In the genomic region with DNA sequence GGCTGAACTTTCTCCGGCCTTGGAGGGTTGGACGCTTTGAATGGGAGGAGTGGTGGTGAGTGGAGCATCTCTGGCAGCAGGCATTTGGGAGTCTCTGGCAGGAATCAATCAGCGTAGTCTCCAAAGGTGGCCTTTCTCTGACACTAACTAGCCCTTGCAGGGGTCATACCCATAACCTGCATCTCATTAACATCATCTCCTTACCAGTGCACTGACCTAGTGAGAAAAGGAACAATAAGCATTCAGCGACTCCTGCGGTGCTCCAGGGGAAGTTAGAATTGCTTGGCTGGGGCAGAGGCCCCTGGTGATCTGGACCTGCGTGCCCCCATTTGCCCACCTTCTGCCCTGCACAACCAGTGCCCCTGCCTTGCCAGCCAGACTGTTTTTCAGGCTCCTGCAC, we compare ENCODE assay signal across 26 cellular contexts.
"Had no signal": no experiment of that assay in that cellular context is flagged by ENCODE, and none has a peak within 500 bp of the region (broad histone marks: within the 10 kb centered on the region; RNA-seq: fewer than 3 reads in every experiment).

No MANE protein-coding gene starts in this region.

- H3K27me3 ChIP-seq: gastroesophageal sphincter, heart left ventricle had no signal

- H3K4me3 ChIP-seq: gastroesophageal sphincter, heart left ventricle, prostate gland, skin epidermis had no signal

- H3K9me3 ChIP-seq: gastroesophageal sphincter, heart left ventricle, prostate gland had no signal

- DNase-seq: activated CD4-positive, alpha-beta memory T cell treated with anti-CD3 and anti-CD28 coated beads, Interleukin-2, amount 10 ng/mL, durations not matched to agents 7 days and 5 days; activated CD4-positive, alpha-beta T cell treated with anti-CD3 and anti-CD28 coated beads for 1 hour; activated CD4-positive, alpha-beta T cell treated with anti-CD3 and anti-CD28 coated beads, Interleukin-2, amount 10 ng/mL, durations not matched to agents 7 days and 5 days; activated naive CD4-positive, alpha-beta T cell; activated T-cell treated with anti-CD3 and anti-CD28 coated beads, Interleukin-2, amount 50 U/mL, for 48 hours; anterior cingulate cortex; dermis blood vessel endothelial cell; effector CD8-positive, alpha-beta T cell; erythroblast; heart left ventricle; hypothalamus; immature natural killer cell; kidney; mammary epithelial cell; naive B cell; retina; stimulated activated CD4-positive, alpha-beta T cell treated with anti-CD3 and anti-CD28 coated beads, Interleukin-12 subunit alpha, Interleukin-12 subunit beta, amount 100 ng/mL, for 4 hours; stimulated activated CD4-positive, alpha-beta T cell treated with anti-CD3 and anti-CD28 coated beads, Interleukin-4, amount 100 ng/mL, for 1 hour; T-helper 2 cell had no signal

- H3K4me3 Mint-ChIP-seq: activated CD4-positive, alpha-beta memory T cell treated with anti-CD3 and anti-CD28 coated beads, Interleukin-2, amount 10 ng/mL, durations not matched to agents 7 days and 5 days; activated CD4-positive, alpha-beta T cell treated with anti-CD3 and anti-CD28 coated beads, Interleukin-2, amount 10 ng/mL, durations not matched to agents 7 days and 5 days; activated naive CD8-positive, alpha-beta T cell; immature natural killer cell; mesothelial cell of epicardium; naive B cell; stimulated activated naive CD8-positive, alpha-beta T cell treated with anti-CD3 and anti-CD28 coated beads, Interleukin-15, Interleukin-2, amounts not matched to agents 100 ng/mL and 50 ng/mL, for 24 hours had no signal

- H3K4me1 ChIP-seq: prostate gland had no signal

- H3K27ac Mint-ChIP-seq: activated CD4-positive, alpha-beta memory T cell treated with anti-CD3 and anti-CD28 coated beads, Interleukin-2, amount 10 ng/mL, durations not matched to agents 7 days and 5 days; activated CD4-positive, alpha-beta T cell treated with anti-CD3 and anti-CD28 coated beads, Interleukin-2, amount 10 ng/mL, durations not matched to agents 7 days and 5 days; activated naive CD8-positive, alpha-beta T cell; mesothelial cell of epicardium; stimulated activated naive CD8-positive, alpha-beta T cell treated with anti-CD3 and anti-CD28 coated beads, Interleukin-15, Interleukin-2, amounts not matched to agents 100 ng/mL and 50 ng/mL, for 24 hours had no signal

- H3K27me3 Mint-ChIP-seq: activated CD4-positive, alpha-beta memory T cell treated with anti-CD3 and anti-CD28 coated beads, Interleukin-2, amount 10 ng/mL, durations not matched to agents 7 days and 5 days; activated CD4-positive, alpha-beta T cell treated with anti-CD3 and anti-CD28 coated beads, Interleukin-2, amount 10 ng/mL, durations not matched to agents 7 days and 5 days; activated naive CD8-positive, alpha-beta T cell; naive B cell; stimulated activated naive CD8-positive, alpha-beta T cell treated with anti-CD3 and anti-CD28 coated beads, Interleukin-15, Interleukin-2, amounts not matched to agents 100 ng/mL and 50 ng/mL, for 24 hours had no signal

- H3K9me3 Mint-ChIP-seq: activated CD4-positive, alpha-beta memory T cell treated with anti-CD3 and anti-CD28 coated beads, Interleukin-2, amount 10 ng/mL, durations not matched to agents 7 days and 5 days; activated CD4-positive, alpha-beta T cell treated with anti-CD3 and anti-CD28 coated beads, Interleukin-2, amount 10 ng/mL, durations not matched to agents 7 days and 5 days; immature natural killer cell; mesothelial cell of epicardium; naive B cell; stimulated activated naive CD8-positive, alpha-beta T cell treated with anti-CD3 and anti-CD28 coated beads, Interleukin-15, Interleukin-2, amounts not matched to agents 100 ng/mL and 50 ng/mL, for 24 hours had no signal

- ATAC-seq: gastroesophageal sphincter, heart left ventricle, left colon had no signal

- H3K27ac ChIP-seq: gastroesophageal sphincter, heart left ventricle, prostate gland, skin epidermis had no signal
